Comparison of ENCODE assay signal across 15 cellular contexts in genomic region chr5:166980666-166981065, GRCh38. TPM values are rescaled to one million over a fixed set of nuclear protein-coding genes. Genes with fewer than 3 reads are reported as not detected.
DNase-seq lines count a peak whose midpoint lies in the region; ATAC-seq and TF ChIP-seq lines count a peak whose summit lies in the region.
"Had no signal": no experiment of that assay in that cellular context is flagged by ENCODE, and none has a peak within 500 bp of the region (broad histone marks: within the 10 kb centered on the region; RNA-seq: fewer than 3 reads in every experiment).

No MANE protein-coding gene starts in this region.

- peaks cover 33% of the 10 kb centered on the region for H4K20me1 ChIP-seq in neural progenitor cell (ENCODE audit: low read depth)

- no peak overlapping the region for H3K27ac Mint-ChIP-seq in neural progenitor cell
- H3K27ac Mint-ChIP-seq: CD8-positive, alpha-beta T cell; H9 had no signal

- peaks cover 8% of the 10 kb centered on the region for H3K27me3 Mint-ChIP-seq in neural progenitor cell (ENCODE audit: insufficient read depth, low read depth)

- H3K4me3 Mint-ChIP-seq in neural progenitor cell, result peak overlapping the region; percentile 95
- H3K4me3 Mint-ChIP-seq: CD8-positive, alpha-beta T cell had no signal

- H3K36me3 Mint-ChIP-seq in neural progenitor cell, result no peaks in the 10 kb centered on the region
- H3K36me3 Mint-ChIP-seq: CD8-positive, alpha-beta T cell had no signal

- TF ChIP-seq CTCF in neural progenitor cell (IDR thresholded peaks at IDR 0.05), result no peak

- peaks cover 59% of the 10 kb centered on the region for H3K79me2 ChIP-seq in neural progenitor cell (ENCODE audit: low read depth)

- H3K4me1 Mint-ChIP-seq in neural progenitor cell, result peaks cover 44% of the 10 kb centered on the region

- intact Hi-C loops in Right ventricle myocardium inferior (cut with DNase I), result no loop called here

- H3K27me3 ChIP-seq in iPS-20b (ENCODE audit: insufficient read depth, low read length), result peaks cover 23% of the 10 kb centered on the region
- H3K27me3 ChIP-seq in neural progenitor cell, result no peaks in the 10 kb centered on the region
- peaks cover 54% of the 10 kb centered on the region for H3K27me3 ChIP-seq in MG63

- ATAC-seq in GM21526 (IDR thresholded peaks at IDR 0.05; ENCODE audit: low FRiP score, unreplicated experiment), result no peak
- no peak for ATAC-seq in GM21717 (IDR thresholded peaks at IDR 0.05; ENCODE audit: unreplicated experiment)
- ATAC-seq in Right ventricle myocardium inferior, result no peak
- ATAC-seq: CD8-positive, alpha-beta T cell; Panc1 had no signal

- no peak overlapping the region for H3K27ac ChIP-seq in iPS-20b (ENCODE audit: low read length)
- H3K27ac ChIP-seq in neural progenitor cell, result no peak overlapping the region

- H3K9me3 ChIP-seq in iPS-20b (ENCODE audit: insufficient read depth, low read depth, low read length) (no peaks in the 10 kb centered on the region), neural progenitor cell (ENCODE audit: low read depth) (no peaks in the 10 kb centered on the region), MG63 (no peaks in the 10 kb centered on the region)

- H3K4me2 ChIP-seq in neural progenitor cell, result peak overlapping the region; percentile 86

- H3K4me1 ChIP-seq in iPS-20b (ENCODE audit: insufficient read depth, low read length) (peaks cover 26% of the 10 kb centered on the region; the same call in 1 of the 2 replicates), neural progenitor cell (peaks cover 40% of the 10 kb centered on the region)

- H3K36me3 ChIP-seq in iPS-20b (ENCODE audit: insufficient read depth, low read depth, low read length), result no peaks in the 10 kb centered on the region
- no peaks in the 10 kb centered on the region for H3K36me3 ChIP-seq in neural progenitor cell
- H3K36me3 ChIP-seq in MG63, result no peaks in the 10 kb centered on the region

- H3K4me3 ChIP-seq in iPS-20b (ENCODE audit: low read length) (peak overlapping the region; percentile 88; the same call in 1 of the 2 replicates), neural progenitor cell (peak overlapping the region; percentile 87), MG63 (no peak overlapping the region)

- DNase-seq in amniotic epithelial cell (ENCODE audit: low read depth) (peak; percentile 51), neural progenitor cell (ENCODE audit: low spot score) (no peak), MG63 (no peak), Right ventricle myocardium inferior (ENCODE audit: missing footprints) (no peak)
- DNase-seq: CD8-positive, alpha-beta T cell; H9; NCI-H1105 treated with DMSO at 0.1 percent for 48 hours; NCI-H187; NCI-H446 treated with DMSO at 0.1 percent for 48 hours; NCI-H774; SHP77 had no signal

- H3F3A ChIP-seq in neural progenitor cell (ENCODE audit: low read depth), result peaks cover 19% of the 10 kb centered on the region

- H3K9ac ChIP-seq in iPS-20b (ENCODE audit: low read depth, low read length), result no peak overlapping the region
- no peak overlapping the region for H3K9ac ChIP-seq in neural progenitor cell

- no peak overlapping the region for H2AFZ ChIP-seq in neural progenitor cell (replicated peaks)

- no peaks in the 10 kb centered on the region for H3K9me3 Mint-ChIP-seq in neural progenitor cell
- H3K9me3 Mint-ChIP-seq: CD8-positive, alpha-beta T cell; H9 had no signal

RNA-seq across cellular contexts. Expression of gene TENM2, which starts 1.8 kb away (rescaled TPM):
- total RNA-seq in neural progenitor cell (ENCODE audit: low replicate concordance) (0.95 and 2.2 TPM in 2 replicates), Right ventricle myocardium inferior (172 TPM)
- 3.8 and 6.0 TPM in 2 replicates for total RNA-seq in MG63 (2014; rRNA removed; shearing (Covaris generic); ENCODE audit: low replicate concordance)
- total RNA-seq: CD8-positive, alpha-beta T cell had no signal

Comparison
In these comparisons a context has a peak if more than half of its experiments do, and no peak if none do; other contexts are left out.
1. RNA of gene TENM2, which starts 1.8 kb away (total RNA-seq): 172 TPM in Right ventricle myocardium inferior (single experiment); 3.8 to 6.0 TPM in MG63 and 0.95 to 2.2 TPM in neural progenitor cell; every median in the first group is over 10 times any median in the second.